ENCODE assay signal across 1 cellular context in the genomic region with DNA sequence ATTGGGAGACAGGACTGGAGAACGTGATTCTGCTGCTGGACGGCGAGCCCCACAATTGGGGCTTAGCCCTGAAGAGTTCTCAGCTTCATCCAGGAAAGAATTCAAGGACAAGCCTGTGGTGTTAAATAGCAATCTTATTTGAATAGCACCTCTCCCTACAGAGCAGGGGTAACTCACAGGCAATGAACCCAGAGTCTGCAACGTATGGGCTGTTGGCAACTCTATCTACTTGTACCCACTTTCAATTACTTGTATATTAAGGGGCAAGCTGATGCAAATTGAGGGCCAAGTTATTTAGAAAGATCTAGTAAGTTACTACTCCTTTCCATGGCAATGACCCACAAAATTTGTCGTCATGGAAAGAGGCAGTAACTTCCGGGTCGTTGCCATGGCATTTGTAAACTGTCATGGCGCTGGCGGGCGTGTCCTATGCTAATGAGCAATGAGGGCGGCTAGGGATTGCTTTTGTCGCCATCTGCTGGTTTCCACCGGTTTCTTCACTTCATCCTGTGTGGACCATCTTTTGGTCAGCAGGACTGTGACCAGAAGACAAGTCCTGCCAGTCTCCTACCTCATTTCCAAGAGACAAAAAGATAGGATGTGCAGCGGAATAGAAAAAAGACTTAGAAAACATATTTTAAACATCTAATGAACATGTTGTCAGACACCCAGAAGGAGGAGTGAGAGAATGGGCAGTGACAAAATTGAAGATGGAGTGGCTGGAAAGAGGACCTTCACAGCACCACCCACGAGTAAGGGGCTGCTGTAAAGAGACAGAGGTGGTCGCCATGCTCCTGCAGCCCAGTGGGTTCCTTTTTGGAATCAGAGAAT.
TF ChIP-seq lines count a peak whose summit lies in the region.

No MANE protein-coding gene starts in this region.

TF ChIP-seq in K562, 482 proteins besides CTCF, POLR2A, EP300 and RAD21 (continues in another document):
- TF ChIP-seq CTBP1 (IDR thresholded peaks at IDR 0.05; ENCODE audit: borderline replicate concordance) (peak; percentile 78), RBM14 (IDR thresholded peaks at IDR 0.05; ENCODE audit: borderline replicate concordance, insufficient read depth, low read depth, low read length) (no peak), SREBF2 (CRISPR knock-in tag; IDR thresholded peaks at IDR 0.05) (no peak), CREB1 (IDR thresholded peaks at IDR 0.05) (peak; percentile 91), CREB1 (CRISPR knock-in tag; IDR thresholded peaks at IDR 0.05) (peak; percentile 95), SMARCB1 (IDR thresholded peaks at IDR 0.05; ENCODE audit: insufficient read length, low read depth) (no peak), ZKSCAN3 (CRISPR knock-in tag; IDR thresholded peaks at IDR 0.05) (no peak), CBX5 (IDR thresholded peaks at IDR 0.05; ENCODE audit: borderline replicate concordance, low read depth) (no peak; the same call in 1 of the 2 replicates), CBX1 (IDR thresholded peaks at IDR 0.05; ENCODE audit: low read depth) (no peak), CBX2 (IDR thresholded peaks at IDR 0.05; ENCODE audit: insufficient read depth, low read length, poor library complexity, severe bottlenecking) (no peak), TAL1 (IDR thresholded peaks at IDR 0.05) (0 out of 2 replicates have a peak, but pooled peaks have one; percentile 2), CBFA2T3 (IDR thresholded peaks at IDR 0.05) (no peak), RCOR1 (IDR thresholded peaks at IDR 0.05; ENCODE audit: borderline replicate concordance in 1 of 2, low read depth in 2 of 2, low read length in 2 of 2) (0 out of 4 replicates have a peak, but pooled peaks of 1 of the 2 experiments have one; percentile 74), ZNF384 (IDR thresholded peaks at IDR 0.05; ENCODE audit: low read depth, low read length) (0 out of 2 replicates have a peak, but pooled peaks have one; percentile 42), ZNF780A (CRISPR knock-in tag; IDR thresholded peaks at IDR 0.05) (no peak), L3MBTL2 (IDR thresholded peaks at IDR 0.05) (peak; percentile 37; the same call in 1 of the 2 replicates), CCAR2 (IDR thresholded peaks at IDR 0.05; ENCODE audit: low read depth, low read length) (no peak), NUFIP1 (IDR thresholded peaks at IDR 0.05; ENCODE audit: partially characterized antibody) (no peak), GATA2 (CRISPR knock-in tag; IDR thresholded peaks at IDR 0.05) (no peak), RBM34 (IDR thresholded peaks at IDR 0.05; ENCODE audit: borderline replicate concordance, insufficient read depth, low read length) (no peak), ZNF133 (CRISPR knock-in tag; IDR thresholded peaks at IDR 0.05) (no peak), ZNF76 (CRISPR knock-in tag; IDR thresholded peaks at IDR 0.05; ENCODE audit: borderline replicate concordance) (no peak), TAF15 (IDR thresholded peaks at IDR 0.05; ENCODE audit: low read depth, low read length) (no peak), NR2C1 (IDR thresholded peaks at IDR 0.05) (peak; percentile 100), NR2C1 (tag; IDR thresholded peaks at IDR 0.05) (peak; percentile 100), LCOR (CRISPR knock-in tag; IDR thresholded peaks at IDR 0.05) (peak; percentile 88), NFE2 (IDR thresholded peaks at IDR 0.05; ENCODE audit: low read depth) (peak; percentile 64; the same call in 1 of the 2 replicates), KAT7 (CRISPR knock-in tag; IDR thresholded peaks at IDR 0.05; ENCODE audit: borderline replicate concordance) (no peak; the same call in 1 of the 2 replicates), NFE2L1 (tag; IDR thresholded peaks at IDR 0.05; ENCODE audit: borderline replicate concordance, low read depth) (no peak), ZBTB8A (IDR thresholded peaks at IDR 0.05; ENCODE audit: partially characterized antibody) (no peak), ARHGAP35 (IDR thresholded peaks at IDR 0.05; ENCODE audit: partially characterized antibody) (no peak), GABPB1 (CRISPR knock-in tag; IDR thresholded peaks at IDR 0.05) (peak; percentile 100), ZNF785 (CRISPR knock-in tag; IDR thresholded peaks at IDR 0.05) (no peak), HDAC3 (IDR thresholded peaks at IDR 0.05; ENCODE audit: borderline replicate concordance, partially characterized antibody) (no peak), NR2C2 (CRISPR knock-in tag; IDR thresholded peaks at IDR 0.05) (peak; percentile 100), NR2C2 (tag; IDR thresholded peaks at IDR 0.05) (peak; percentile 100), MAZ (CRISPR knock-in tag; conservative IDR thresholded peaks at IDR 0.05 in 1 of 2, IDR thresholded peaks at IDR 0.05 in 1 of 2) (peak in 1 of 2 experiments; percentile 72; a peak in 1 of 4 replicates), SRF (CRISPR knock-in tag; IDR thresholded peaks at IDR 0.05) (no peak), ZNF830 (CRISPR knock-in tag; IDR thresholded peaks at IDR 0.05) (no peak), ZNF23 (CRISPR knock-in tag; IDR thresholded peaks at IDR 0.05) (no peak), MCM3 (IDR thresholded peaks at IDR 0.05) (no peak), SUPT5H (IDR thresholded peaks at IDR 0.05) (no peak), SRSF1 (IDR thresholded peaks at IDR 0.05; ENCODE audit: low read depth, low read length) (no peak)
- TF ChIP-seq, protein P1, sequence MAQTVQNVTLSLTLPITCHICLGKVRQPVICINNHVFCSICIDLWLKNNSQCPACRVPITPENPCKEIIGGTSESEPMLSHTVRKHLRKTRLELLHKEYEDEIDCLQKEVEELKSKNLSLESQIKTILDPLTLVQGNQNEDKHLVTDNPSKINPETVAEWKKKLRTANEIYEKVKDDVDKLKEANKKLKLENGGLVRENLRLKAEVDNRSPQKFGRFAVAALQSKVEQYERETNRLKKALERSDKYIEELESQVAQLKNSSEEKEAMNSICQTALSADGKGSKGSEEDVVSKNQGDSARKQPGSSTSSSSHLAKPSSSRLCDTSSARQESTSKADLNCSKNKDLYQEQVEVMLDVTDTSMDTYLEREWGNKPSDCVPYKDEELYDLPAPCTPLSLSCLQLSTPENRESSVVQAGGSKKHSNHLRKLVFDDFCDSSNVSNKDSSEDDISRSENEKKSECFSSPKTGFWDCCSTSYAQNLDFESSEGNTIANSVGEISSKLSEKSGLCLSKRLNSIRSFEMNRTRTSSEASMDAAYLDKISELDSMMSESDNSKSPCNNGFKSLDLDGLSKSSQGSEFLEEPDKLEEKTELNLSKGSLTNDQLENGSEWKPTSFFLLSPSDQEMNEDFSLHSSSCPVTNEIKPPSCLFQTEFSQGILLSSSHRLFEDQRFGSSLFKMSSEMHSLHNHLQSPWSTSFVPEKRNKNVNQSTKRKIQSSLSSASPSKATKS (CRISPR knock-in tag; IDR thresholded peaks at IDR 0.05), result no peak
- TF ChIP-seq, protein P2, sequence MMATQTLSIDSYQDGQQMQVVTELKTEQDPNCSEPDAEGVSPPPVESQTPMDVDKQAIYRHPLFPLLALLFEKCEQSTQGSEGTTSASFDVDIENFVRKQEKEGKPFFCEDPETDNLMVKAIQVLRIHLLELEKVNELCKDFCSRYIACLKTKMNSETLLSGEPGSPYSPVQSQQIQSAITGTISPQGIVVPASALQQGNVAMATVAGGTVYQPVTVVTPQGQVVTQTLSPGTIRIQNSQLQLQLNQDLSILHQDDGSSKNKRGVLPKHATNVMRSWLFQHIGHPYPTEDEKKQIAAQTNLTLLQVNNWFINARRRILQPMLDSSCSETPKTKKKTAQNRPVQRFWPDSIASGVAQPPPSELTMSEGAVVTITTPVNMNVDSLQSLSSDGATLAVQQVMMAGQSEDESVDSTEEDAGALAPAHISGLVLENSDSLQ (IDR thresholded peaks at IDR 0.05), result peak; percentile 72
- TF ChIP-seq, protein P3, sequence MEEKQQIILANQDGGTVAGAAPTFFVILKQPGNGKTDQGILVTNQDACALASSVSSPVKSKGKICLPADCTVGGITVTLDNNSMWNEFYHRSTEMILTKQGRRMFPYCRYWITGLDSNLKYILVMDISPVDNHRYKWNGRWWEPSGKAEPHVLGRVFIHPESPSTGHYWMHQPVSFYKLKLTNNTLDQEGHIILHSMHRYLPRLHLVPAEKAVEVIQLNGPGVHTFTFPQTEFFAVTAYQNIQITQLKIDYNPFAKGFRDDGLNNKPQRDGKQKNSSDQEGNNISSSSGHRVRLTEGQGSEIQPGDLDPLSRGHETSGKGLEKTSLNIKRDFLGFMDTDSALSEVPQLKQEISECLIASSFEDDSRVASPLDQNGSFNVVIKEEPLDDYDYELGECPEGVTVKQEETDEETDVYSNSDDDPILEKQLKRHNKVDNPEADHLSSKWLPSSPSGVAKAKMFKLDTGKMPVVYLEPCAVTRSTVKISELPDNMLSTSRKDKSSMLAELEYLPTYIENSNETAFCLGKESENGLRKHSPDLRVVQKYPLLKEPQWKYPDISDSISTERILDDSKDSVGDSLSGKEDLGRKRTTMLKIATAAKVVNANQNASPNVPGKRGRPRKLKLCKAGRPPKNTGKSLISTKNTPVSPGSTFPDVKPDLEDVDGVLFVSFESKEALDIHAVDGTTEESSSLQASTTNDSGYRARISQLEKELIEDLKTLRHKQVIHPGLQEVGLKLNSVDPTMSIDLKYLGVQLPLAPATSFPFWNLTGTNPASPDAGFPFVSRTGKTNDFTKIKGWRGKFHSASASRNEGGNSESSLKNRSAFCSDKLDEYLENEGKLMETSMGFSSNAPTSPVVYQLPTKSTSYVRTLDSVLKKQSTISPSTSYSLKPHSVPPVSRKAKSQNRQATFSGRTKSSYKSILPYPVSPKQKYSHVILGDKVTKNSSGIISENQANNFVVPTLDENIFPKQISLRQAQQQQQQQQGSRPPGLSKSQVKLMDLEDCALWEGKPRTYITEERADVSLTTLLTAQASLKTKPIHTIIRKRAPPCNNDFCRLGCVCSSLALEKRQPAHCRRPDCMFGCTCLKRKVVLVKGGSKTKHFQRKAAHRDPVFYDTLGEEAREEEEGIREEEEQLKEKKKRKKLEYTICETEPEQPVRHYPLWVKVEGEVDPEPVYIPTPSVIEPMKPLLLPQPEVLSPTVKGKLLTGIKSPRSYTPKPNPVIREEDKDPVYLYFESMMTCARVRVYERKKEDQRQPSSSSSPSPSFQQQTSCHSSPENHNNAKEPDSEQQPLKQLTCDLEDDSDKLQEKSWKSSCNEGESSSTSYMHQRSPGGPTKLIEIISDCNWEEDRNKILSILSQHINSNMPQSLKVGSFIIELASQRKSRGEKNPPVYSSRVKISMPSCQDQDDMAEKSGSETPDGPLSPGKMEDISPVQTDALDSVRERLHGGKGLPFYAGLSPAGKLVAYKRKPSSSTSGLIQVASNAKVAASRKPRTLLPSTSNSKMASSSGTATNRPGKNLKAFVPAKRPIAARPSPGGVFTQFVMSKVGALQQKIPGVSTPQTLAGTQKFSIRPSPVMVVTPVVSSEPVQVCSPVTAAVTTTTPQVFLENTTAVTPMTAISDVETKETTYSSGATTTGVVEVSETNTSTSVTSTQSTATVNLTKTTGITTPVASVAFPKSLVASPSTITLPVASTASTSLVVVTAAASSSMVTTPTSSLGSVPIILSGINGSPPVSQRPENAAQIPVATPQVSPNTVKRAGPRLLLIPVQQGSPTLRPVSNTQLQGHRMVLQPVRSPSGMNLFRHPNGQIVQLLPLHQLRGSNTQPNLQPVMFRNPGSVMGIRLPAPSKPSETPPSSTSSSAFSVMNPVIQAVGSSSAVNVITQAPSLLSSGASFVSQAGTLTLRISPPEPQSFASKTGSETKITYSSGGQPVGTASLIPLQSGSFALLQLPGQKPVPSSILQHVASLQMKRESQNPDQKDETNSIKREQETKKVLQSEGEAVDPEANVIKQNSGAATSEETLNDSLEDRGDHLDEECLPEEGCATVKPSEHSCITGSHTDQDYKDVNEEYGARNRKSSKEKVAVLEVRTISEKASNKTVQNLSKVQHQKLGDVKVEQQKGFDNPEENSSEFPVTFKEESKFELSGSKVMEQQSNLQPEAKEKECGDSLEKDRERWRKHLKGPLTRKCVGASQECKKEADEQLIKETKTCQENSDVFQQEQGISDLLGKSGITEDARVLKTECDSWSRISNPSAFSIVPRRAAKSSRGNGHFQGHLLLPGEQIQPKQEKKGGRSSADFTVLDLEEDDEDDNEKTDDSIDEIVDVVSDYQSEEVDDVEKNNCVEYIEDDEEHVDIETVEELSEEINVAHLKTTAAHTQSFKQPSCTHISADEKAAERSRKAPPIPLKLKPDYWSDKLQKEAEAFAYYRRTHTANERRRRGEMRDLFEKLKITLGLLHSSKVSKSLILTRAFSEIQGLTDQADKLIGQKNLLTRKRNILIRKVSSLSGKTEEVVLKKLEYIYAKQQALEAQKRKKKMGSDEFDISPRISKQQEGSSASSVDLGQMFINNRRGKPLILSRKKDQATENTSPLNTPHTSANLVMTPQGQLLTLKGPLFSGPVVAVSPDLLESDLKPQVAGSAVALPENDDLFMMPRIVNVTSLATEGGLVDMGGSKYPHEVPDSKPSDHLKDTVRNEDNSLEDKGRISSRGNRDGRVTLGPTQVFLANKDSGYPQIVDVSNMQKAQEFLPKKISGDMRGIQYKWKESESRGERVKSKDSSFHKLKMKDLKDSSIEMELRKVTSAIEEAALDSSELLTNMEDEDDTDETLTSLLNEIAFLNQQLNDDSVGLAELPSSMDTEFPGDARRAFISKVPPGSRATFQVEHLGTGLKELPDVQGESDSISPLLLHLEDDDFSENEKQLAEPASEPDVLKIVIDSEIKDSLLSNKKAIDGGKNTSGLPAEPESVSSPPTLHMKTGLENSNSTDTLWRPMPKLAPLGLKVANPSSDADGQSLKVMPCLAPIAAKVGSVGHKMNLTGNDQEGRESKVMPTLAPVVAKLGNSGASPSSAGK (IDR thresholded peaks at IDR 0.05), result no peak
- TF ChIP-seq, protein P4, sequence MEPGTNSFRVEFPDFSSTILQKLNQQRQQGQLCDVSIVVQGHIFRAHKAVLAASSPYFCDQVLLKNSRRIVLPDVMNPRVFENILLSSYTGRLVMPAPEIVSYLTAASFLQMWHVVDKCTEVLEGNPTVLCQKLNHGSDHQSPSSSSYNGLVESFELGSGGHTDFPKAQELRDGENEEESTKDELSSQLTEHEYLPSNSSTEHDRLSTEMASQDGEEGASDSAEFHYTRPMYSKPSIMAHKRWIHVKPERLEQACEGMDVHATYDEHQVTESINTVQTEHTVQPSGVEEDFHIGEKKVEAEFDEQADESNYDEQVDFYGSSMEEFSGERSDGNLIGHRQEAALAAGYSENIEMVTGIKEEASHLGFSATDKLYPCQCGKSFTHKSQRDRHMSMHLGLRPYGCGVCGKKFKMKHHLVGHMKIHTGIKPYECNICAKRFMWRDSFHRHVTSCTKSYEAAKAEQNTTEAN (CRISPR knock-in tag; IDR thresholded peaks at IDR 0.05), result 0 out of 2 replicates have a peak, but pooled peaks have one; percentile 40
- TF ChIP-seq, protein P5, sequence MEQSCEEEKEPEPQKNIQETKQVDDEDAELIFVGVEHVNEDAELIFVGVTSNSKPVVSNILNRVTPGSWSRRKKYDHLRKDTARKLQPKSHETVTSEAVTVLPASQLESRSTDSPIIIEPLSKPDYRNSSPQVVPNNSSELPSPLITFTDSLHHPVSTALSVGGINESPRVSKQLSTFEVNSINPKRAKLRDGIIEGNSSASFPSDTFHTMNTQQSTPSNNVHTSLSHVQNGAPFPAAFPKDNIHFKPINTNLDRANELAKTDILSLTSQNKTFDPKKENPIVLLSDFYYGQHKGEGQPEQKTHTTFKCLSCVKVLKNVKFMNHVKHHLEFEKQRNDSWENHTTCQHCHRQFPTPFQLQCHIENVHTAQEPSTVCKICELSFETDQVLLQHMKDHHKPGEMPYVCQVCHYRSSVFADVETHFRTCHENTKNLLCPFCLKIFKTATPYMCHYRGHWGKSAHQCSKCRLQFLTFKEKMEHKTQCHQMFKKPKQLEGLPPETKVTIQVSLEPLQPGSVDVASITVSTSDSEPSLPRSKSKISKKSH (CRISPR knock-in tag; IDR thresholded peaks at IDR 0.05), result no peak
